Comparison of ENCODE assay signal across 12 cellular contexts in genomic region chr14:68564236-68564825, GRCh38.
DNase-seq lines count a peak whose midpoint lies in the region; ATAC-seq, FAIRE-seq and TF ChIP-seq lines count a peak whose summit lies in the region.
"Had no signal": no experiment of that assay in that cellular context is flagged by ENCODE, and none has a peak within 500 bp of the region (broad histone marks: within the 10 kb centered on the region; RNA-seq: fewer than 3 reads in every experiment).

No MANE protein-coding gene starts in this region.

- no peaks in the 10 kb centered on the region for H3K9me1 ChIP-seq in keratinocyte (ENCODE audit: control insufficient read depth, extremely low read depth, insufficient read depth, low read length)

- H3K4me1 ChIP-seq in keratinocyte (ENCODE audit: control insufficient read depth, extremely low read depth, insufficient read depth, low read length) = peaks cover 39% of the 10 kb centered on the region
- H3K4me1 ChIP-seq in vagina = peaks cover 55% of the 10 kb centered on the region
- H3K4me1 ChIP-seq in CD8-positive, alpha-beta T cell (ENCODE audit: insufficient read depth, low read length) = peaks cover 35% of the 10 kb centered on the region

- peaks cover 2% of the 10 kb centered on the region for H3K36me3 Mint-ChIP-seq in activated CD4-positive, alpha-beta T cell treated with anti-CD3 and anti-CD28 coated beads, Interleukin-2, amount 10 ng/mL, durations not matched to agents 7 days and 5 days (ENCODE audit: low read depth)
- H3K36me3 Mint-ChIP-seq in progenitor cell of endocrine pancreas (ENCODE audit: insufficient read depth) = peaks cover 2% of the 10 kb centered on the region
- no peaks in the 10 kb centered on the region for H3K36me3 Mint-ChIP-seq in CD8-positive, alpha-beta T cell

- no peaks in the 10 kb centered on the region for H3K27me3 Mint-ChIP-seq in activated CD4-positive, alpha-beta T cell treated with anti-CD3 and anti-CD28 coated beads, Interleukin-2, amount 10 ng/mL, durations not matched to agents 7 days and 5 days
- H3K27me3 Mint-ChIP-seq in progenitor cell of endocrine pancreas = no peaks in the 10 kb centered on the region
- no peaks in the 10 kb centered on the region for H3K27me3 Mint-ChIP-seq in CD8-positive, alpha-beta T cell (ENCODE audit: low read depth)
- H3K27me3 Mint-ChIP-seq: activated naive CD8-positive, alpha-beta T cell had no signal

- H3K9me3 ChIP-seq in keratinocyte (ENCODE audit: control insufficient read depth, low read depth, low read length) (no peaks in the 10 kb centered on the region), vagina (no peaks in the 10 kb centered on the region)
- no peaks in the 10 kb centered on the region for H3K9me3 ChIP-seq in CD8-positive, alpha-beta T cell (ENCODE audit: low read length)

- H3K36me3 ChIP-seq in keratinocyte (ENCODE audit: control insufficient read depth in 2 of 2, extremely low read depth in 1 of 2, insufficient read depth in 2 of 2, low read length in 2 of 2) (no peaks in the 10 kb centered on the region), vagina (no peaks in the 10 kb centered on the region)
- H3K36me3 ChIP-seq in CD8-positive, alpha-beta T cell (ENCODE audit: insufficient read depth, low read length) = no peaks in the 10 kb centered on the region

- peak overlapping the region; percentile 68 for H3K4me2 ChIP-seq in keratinocyte (ENCODE audit: control insufficient read depth, extremely low read depth, insufficient read depth, low read depth, low read length)

- CTCF ChIA-PET in activated CD4-positive, alpha-beta T cell treated with anti-CD3 and anti-CD28 coated beads, Interleukin-2, amount 10 ng/mL, durations not matched to agents 7 days and 5 days (lab: Charles Lee) = interaction anchor here (0.6 to 1.5 kb wide), 3 partner anchors 11 to 1435 kb away, joined by 3 read pairs; no protein-coding TSS in a partner anchor
- CTCF ChIA-PET in CD8-positive, alpha-beta T cell (lab: Charles Lee) = interaction anchor here (0.6 kb wide), 1 partner anchor 311 kb away, joined by 3 read pairs; no protein-coding TSS in a partner anchor

- no peak for ATAC-seq in HG03354 (IDR thresholded peaks at IDR 0.05; ENCODE audit: poor library complexity, severe bottlenecking, unreplicated experiment)
- no peak for ATAC-seq in CD8-positive, alpha-beta T cell

- peak overlapping the region; percentile 39 for H3K27ac Mint-ChIP-seq in activated CD4-positive, alpha-beta T cell treated with anti-CD3 and anti-CD28 coated beads, Interleukin-2, amount 10 ng/mL, durations not matched to agents 7 days and 5 days
- peak overlapping the region; percentile 94 for H3K27ac Mint-ChIP-seq in progenitor cell of endocrine pancreas
- no peak overlapping the region for H3K27ac Mint-ChIP-seq in CD8-positive, alpha-beta T cell
- H3K27ac Mint-ChIP-seq: activated naive CD8-positive, alpha-beta T cell had no signal

- H3K9ac ChIP-seq in keratinocyte (ENCODE audit: control insufficient read depth, extremely low read depth, insufficient read depth, low read length) = peak overlapping the region; percentile 53

- POLR2A ChIA-PET in activated CD4-positive, alpha-beta T cell treated with anti-CD3 and anti-CD28 coated beads, Interleukin-2, amount 10 ng/mL, durations not matched to agents 7 days and 5 days (lab: Charles Lee) = no interaction called here
- POLR2A ChIA-PET in CD8-positive, alpha-beta T cell (lab: Charles Lee) = interaction anchor here (1.0 kb wide), 1 partner anchor 227 kb away, joined by 3 read pairs; no protein-coding TSS in a partner anchor

- DNase-seq in activated CD4-positive, alpha-beta T cell treated with anti-CD3 and anti-CD28 coated beads, Interleukin-2, amount 10 ng/mL, durations not matched to agents 7 days and 5 days = no peak
- no peak for DNase-seq in activated CD4-positive, alpha-beta T cell treated with anti-CD3 and anti-CD28 coated beads, Interleukin-2, amount 50 U/mL, for 48 hours
- DNase-seq in keratinocyte (ENCODE audit: low read depth, low spot score) = no peak
- no peak for DNase-seq in progenitor cell of endocrine pancreas (ENCODE audit: low spot score, unreplicated experiment)
- no peak for DNase-seq in vagina (ENCODE audit: extremely low spot score in 2 of 2)
- no peak for DNase-seq in NCI-H748 (lab: John Stamatoyannopoulos, UW; ENCODE audit: unreplicated experiment)
- DNase-seq in CD8-positive, alpha-beta T cell = no peak
- DNase-seq: activated CD4-positive, alpha-beta T cell treated with anti-CD3 and anti-CD28 coated beads, Interleukin-2, amount 50 U/mL, for 4 hours; NCI-H446 had no signal

- dilution Hi-C loops in keratinocyte (cut with MboI; ENCODE audit: extremely low pct_ligation_motif_present, low sequenced_read_pairs) = no loop called here

- H3K4me3 Mint-ChIP-seq in activated CD4-positive, alpha-beta T cell treated with anti-CD3 and anti-CD28 coated beads, Interleukin-2, amount 10 ng/mL, durations not matched to agents 7 days and 5 days = no peak overlapping the region
- H3K4me3 Mint-ChIP-seq in progenitor cell of endocrine pancreas (ENCODE audit: low read depth) = no peak overlapping the region
- H3K4me3 Mint-ChIP-seq in CD8-positive, alpha-beta T cell = no peak overlapping the region
- H3K4me3 Mint-ChIP-seq: activated naive CD8-positive, alpha-beta T cell had no signal

- no peak for FAIRE-seq in keratinocyte (lab: Jason Lieb, UNC)

- H3K79me2 ChIP-seq in keratinocyte (ENCODE audit: control insufficient read depth, insufficient read depth, low read length) = no peaks in the 10 kb centered on the region

- no peak for TF ChIP-seq CTCF in keratinocyte (optimal IDR thresholded peaks at IDR 0.05 in 1 of 3, IDR thresholded peaks at IDR 0.05 in 1 of 3, conservative IDR thresholded peaks at IDR 0.05 in 1 of 3; ENCODE audit: extremely low read depth in 1 of 3, insufficient read depth in 2 of 3, low read length in 3 of 3)
- no peak for TF ChIP-seq CTCF in progenitor cell of endocrine pancreas (IDR thresholded peaks at IDR 0.05; ENCODE audit: unreplicated experiment)
- TF ChIP-seq CTCF in vagina (IDR thresholded peaks at IDR 0.05) = no peak
- no peak for TF ChIP-seq CTCF in CD8-positive, alpha-beta T cell (IDR thresholded peaks at IDR 0.05)

- H3K4me1 Mint-ChIP-seq in activated CD4-positive, alpha-beta T cell treated with anti-CD3 and anti-CD28 coated beads, Interleukin-2, amount 10 ng/mL, durations not matched to agents 7 days and 5 days = peaks cover 26% of the 10 kb centered on the region
- peaks cover 59% of the 10 kb centered on the region for H3K4me1 Mint-ChIP-seq in progenitor cell of endocrine pancreas (ENCODE audit: low read depth)
- peaks cover 46% of the 10 kb centered on the region for H3K4me1 Mint-ChIP-seq in CD8-positive, alpha-beta T cell (ENCODE audit: low read depth)

- H3K27ac ChIP-seq in keratinocyte (ENCODE audit: control insufficient read depth, insufficient read depth, low read length) = peak overlapping the region; percentile 65
- peak overlapping the region; percentile 61 for H3K27ac ChIP-seq in vagina
- no peak overlapping the region for H3K27ac ChIP-seq in CD8-positive, alpha-beta T cell (ENCODE audit: low read depth, low read length)
- H3K27ac ChIP-seq: 22Rv1 had no signal

- H4K20me1 ChIP-seq in keratinocyte (ENCODE audit: control insufficient read depth, extremely low read depth, insufficient read depth, low read length) = no peaks in the 10 kb centered on the region

- peak overlapping the region in 1 of 3 experiments; percentile 0 for H3K4me3 ChIP-seq in keratinocyte (ENCODE audit: control insufficient read depth in 2 of 3, extremely low read depth in 1 of 3, insufficient read depth in 2 of 3, low read depth in 1 of 3, low read length in 3 of 3)
- H3K4me3 ChIP-seq in vagina = no peak overlapping the region
- H3K4me3 ChIP-seq in CD8-positive, alpha-beta T cell (ENCODE audit: low read depth, low read length) = no peak overlapping the region

- no peak for TF ChIP-seq POLR2A in vagina (IDR thresholded peaks at IDR 0.05)

- intact Hi-C loops in vagina (cut with DNase I) = no loop called here
- intact Hi-C loops in CD8-positive, alpha-beta T cell (cut with DNase I, micrococcal nuclease) = no loop called here

- H3K9me3 Mint-ChIP-seq in activated CD4-positive, alpha-beta T cell treated with anti-CD3 and anti-CD28 coated beads, Interleukin-2, amount 10 ng/mL, durations not matched to agents 7 days and 5 days = peaks cover 2% of the 10 kb centered on the region
- no peaks in the 10 kb centered on the region for H3K9me3 Mint-ChIP-seq in progenitor cell of endocrine pancreas (ENCODE audit: low read depth)
- H3K9me3 Mint-ChIP-seq in CD8-positive, alpha-beta T cell = no peaks in the 10 kb centered on the region

- peak overlapping the region; percentile 57 for H2AFZ ChIP-seq in keratinocyte (ENCODE audit: control insufficient read depth, low read length)

- H3K27me3 ChIP-seq in keratinocyte (ENCODE audit: control insufficient read depth, extremely low read depth, insufficient read depth, low read length) (no peaks in the 10 kb centered on the region), vagina (no peaks in the 10 kb centered on the region)
- H3K27me3 ChIP-seq in CD8-positive, alpha-beta T cell (ENCODE audit: insufficient read depth, low read length) = no peaks in the 10 kb centered on the region
